In the genomic region with DNA sequence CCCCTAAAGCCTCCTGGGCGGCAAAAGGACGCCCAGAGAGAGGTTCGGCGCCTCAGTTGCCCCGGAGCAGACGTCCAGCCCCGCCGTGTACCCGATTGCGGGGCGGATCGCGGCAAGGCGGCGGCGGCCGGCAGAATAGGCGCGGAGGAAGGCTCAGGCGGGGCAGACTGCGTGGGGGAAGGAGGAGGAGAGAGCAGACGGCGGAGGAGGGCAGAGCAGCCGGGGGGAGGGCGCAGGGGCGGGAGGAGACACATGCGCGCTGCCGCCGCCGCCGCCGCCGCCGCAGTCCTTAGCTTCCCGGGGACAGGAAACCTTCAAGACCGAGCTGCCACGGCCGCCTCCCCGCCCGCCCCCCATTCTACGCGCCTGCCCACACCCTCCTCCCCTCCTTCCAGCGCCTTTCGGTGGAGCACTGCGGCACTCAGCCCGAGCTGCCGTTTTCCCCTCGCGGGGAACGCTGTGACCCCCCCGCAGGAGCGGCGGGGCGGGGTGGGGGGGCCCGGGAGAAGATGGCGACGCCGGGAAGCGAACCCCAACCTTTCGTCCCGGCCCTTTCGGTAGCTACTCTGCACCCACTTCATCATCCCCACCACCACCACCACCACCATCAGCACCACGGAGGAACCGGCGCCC, we compare ENCODE assay signal across 8 cellular contexts. TPM values are rescaled to one million over a fixed set of nuclear protein-coding genes. Genes with fewer than 3 reads are reported as not detected.
A peak's percentile ranks its signal among the peaks of the same experiment; 100 is the strongest.
DNase-seq lines count a peak whose midpoint lies in the region; ATAC-seq and TF ChIP-seq lines count a peak whose summit lies in the region.

A gene with protein sequence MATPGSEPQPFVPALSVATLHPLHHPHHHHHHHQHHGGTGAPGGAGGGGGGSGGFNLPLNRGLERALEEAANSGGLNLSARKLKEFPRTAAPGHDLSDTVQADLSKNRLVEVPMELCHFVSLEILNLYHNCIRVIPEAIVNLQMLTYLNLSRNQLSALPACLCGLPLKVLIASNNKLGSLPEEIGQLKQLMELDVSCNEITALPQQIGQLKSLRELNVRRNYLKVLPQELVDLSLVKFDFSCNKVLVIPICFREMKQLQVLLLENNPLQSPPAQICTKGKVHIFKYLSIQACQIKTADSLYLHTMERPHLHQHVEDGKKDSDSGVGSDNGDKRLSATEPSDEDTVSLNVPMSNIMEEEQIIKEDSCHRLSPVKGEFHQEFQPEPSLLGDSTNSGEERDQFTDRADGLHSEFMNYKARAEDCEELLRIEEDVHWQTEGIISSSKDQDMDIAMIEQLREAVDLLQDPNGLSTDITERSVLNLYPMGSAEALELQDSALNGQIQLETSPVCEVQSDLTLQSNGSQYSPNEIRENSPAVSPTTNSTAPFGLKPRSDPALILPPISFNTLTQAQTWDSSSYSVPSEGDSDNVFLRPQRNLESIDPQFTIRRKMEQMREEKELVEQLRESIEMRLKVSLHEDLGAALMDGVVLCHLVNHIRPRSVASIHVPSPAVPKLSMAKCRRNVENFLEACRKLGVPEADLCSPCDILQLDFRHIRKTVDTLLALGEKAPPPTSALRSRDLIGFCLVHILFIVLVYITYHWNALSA (plus strand): TSS at position 283 of the 633 bp plus-strand sequence. CDS start 227 bp downstream, at position 510.

- in situ Hi-C loops in transverse colon (cut with MboI; ENCODE audit: low pct_ligation_motif_present in 1 of 4, low pct_unique_long_range_greater_than_20kb in 1 of 4, low sequenced_read_pairs in 3 of 4), result loop anchor here in 2 of 4 donors (5.0 to 10.0 kb wide), 2 partner anchors 159 to 172 kb away; no protein-coding TSS in a partner anchor

- 1 to 4% methylated on average over 9 to 60 of the region's 66 CpGs for WGBS in transverse colon (ENCODE audit: low coverage in 1 of 2), 2 donors

- no peaks in the 10 kb centered on the region for H3K9me3 ChIP-seq in transverse colon

- H3K27ac Mint-ChIP-seq in T-cell, result peak within 1 kb of the TSS; percentile 85 to 89
- H3K27ac Mint-ChIP-seq in activated naive CD8-positive, alpha-beta T cell treated with anti-CD3 and anti-CD28 coated beads, Interleukin-2, amount 50 U/mL, for 24 hours, result peak within 1 kb of the TSS; percentile 92

- peak within 1 kb of the TSS; percentile 68 to 95 (median 74) for H3K4me3 ChIP-seq in transverse colon

- intact Hi-C loops in Right ventricle myocardium superior (cut with DNase I) (loop anchor here (5.0 to 10.0 kb wide), 2 partner anchors 132 to 164 kb away; no protein-coding TSS in a partner anchor), transverse colon (cut with DNase I; ENCODE audit: low total_unique reads) (loop anchor here (10.0 kb wide), 2 partner anchors 62 to 122 kb away; no protein-coding TSS in a partner anchor)

- H3K27ac ChIP-seq in transverse colon, result peak within 1 kb of the TSS; percentile 91 to 97 (median 94)

- peaks cover 0 to 5% of the 10 kb centered on the region in 2 donors for H3K27me3 Mint-ChIP-seq in T-cell
- H3K27me3 Mint-ChIP-seq in activated naive CD8-positive, alpha-beta T cell treated with anti-CD3 and anti-CD28 coated beads, Interleukin-2, amount 50 U/mL, for 24 hours, result peaks cover 3% of the 10 kb centered on the region

- H3K36me3 Mint-ChIP-seq in T-cell, result no peaks in the 10 kb centered on the region
- H3K36me3 Mint-ChIP-seq in activated naive CD8-positive, alpha-beta T cell treated with anti-CD3 and anti-CD28 coated beads, Interleukin-2, amount 50 U/mL, for 24 hours (ENCODE audit: low read depth), result peaks cover under 1% of the 10 kb centered on the region

- peaks cover 48 to 52% (median 50%) of the 10 kb centered on the region in 3 donors for H3K4me1 Mint-ChIP-seq in T-cell
- peaks cover 44% of the 10 kb centered on the region for H3K4me1 Mint-ChIP-seq in activated naive CD8-positive, alpha-beta T cell treated with anti-CD3 and anti-CD28 coated beads, Interleukin-2, amount 50 U/mL, for 24 hours

- TF ChIP-seq EP300 in transverse colon (IDR thresholded peaks at IDR 0.05; ENCODE audit: low read depth), result no peak

- POLR2A ChIA-PET in T-cell (lab: Charles Lee), result interaction anchor here in 1 of 2 donors (0.9 kb wide), 1 partner anchor 78 kb away, joined by 3 read pairs; no protein-coding TSS in a partner anchor

- ATAC-seq in HG02610 (IDR thresholded peaks at IDR 0.05; ENCODE audit: unreplicated experiment), result peak; percentile 69
- peak; percentile 81 to 91 (median 88) for ATAC-seq in T-cell (replicated peaks in 1 of 4)
- ATAC-seq in activated naive CD8-positive, alpha-beta T cell treated with anti-CD3 and anti-CD28 coated beads, Interleukin-2, amount 50 U/mL, for 24 hours, result peak; percentile 78
- ATAC-seq in Right ventricle myocardium superior (ENCODE audit: poor library complexity), result peak; percentile 95

- DNase-seq in GM03348 (ENCODE audit: low spot score), result peak; percentile 97
- DNase-seq in NCI-H1436 treated with DMSO at 0.1 percent for 48 hours (lab: John Stamatoyannopoulos, UW), result peak; percentile 17
- DNase-seq in T-cell, result peak; percentile 63 to 91 (median 84)
- peak; percentile 86 for DNase-seq in activated naive CD8-positive, alpha-beta T cell treated with anti-CD3 and anti-CD28 coated beads, Interleukin-2, amount 50 U/mL, for 24 hours
- peak; percentile 95 for DNase-seq in Right ventricle myocardium superior
- DNase-seq in pons (ENCODE audit: low spot score), result peak; percentile 54
- DNase-seq in transverse colon, result peak; percentile 93

- no peaks in the 10 kb centered on the region for H3K9me3 Mint-ChIP-seq in T-cell
- no peaks in the 10 kb centered on the region for H3K9me3 Mint-ChIP-seq in activated naive CD8-positive, alpha-beta T cell treated with anti-CD3 and anti-CD28 coated beads, Interleukin-2, amount 50 U/mL, for 24 hours

- no peaks in the 10 kb centered on the region for H3K27me3 ChIP-seq in transverse colon

- TF ChIP-seq CTCF in transverse colon (IDR thresholded peaks at IDR 0.05), result no peak

- peak within 1 kb of the TSS; percentile 93 to 95 (median 94) for H3K4me3 Mint-ChIP-seq in T-cell
- peak within 1 kb of the TSS; percentile 89 for H3K4me3 Mint-ChIP-seq in activated naive CD8-positive, alpha-beta T cell treated with anti-CD3 and anti-CD28 coated beads, Interleukin-2, amount 50 U/mL, for 24 hours

- peaks cover 3 to 40% (median 28%) of the 10 kb centered on the region in 4 donors for H3K4me1 ChIP-seq in transverse colon

- TF ChIP-seq POLR2A in transverse colon (IDR thresholded peaks at IDR 0.05), result peak; percentile 58

- CTCF ChIA-PET in T-cell (lab: Charles Lee), result interaction anchor here (0.5 to 5.6 kb wide), 12 partner anchors 9 to 1438 kb away, joined by 3 to 43 read pairs (median 5); no protein-coding TSS in a partner anchor

- H3K36me3 ChIP-seq in transverse colon, result no peaks in the 10 kb centered on the region

RNA-seq across cellular contexts. Expression of the gene that starts here (rescaled TPM):
- total RNA-seq in T-cell (10 to 100 TPM; 16.0 to 21.8 (median 17.9) TPM), Right ventricle myocardium superior (11.0 TPM), transverse colon (10 to 100 TPM in 3 of 4 donors, 1 to 10 TPM in 1; 5.2 to 30.7 (median 17.1) TPM)

Comparison
In these comparisons a context has a peak if more than half of its experiments do, and no peak if none do; other contexts are left out.
1. Peak in every context shown above with its lines: DNase-seq, ATAC-seq, H3K4me3 ChIP-seq and H3K27ac ChIP-seq.
2. DNase-seq: peak in every context shown above with its lines; median percentile 97 in GM03348; 95 in Right ventricle myocardium superior; 93 in transverse colon; 86 in activated naive CD8-positive, alpha-beta T cell treated with anti-CD3 and anti-CD28 coated beads, Interleukin-2, amount 50 U/mL, for 24 hours; 84 in T-cell; 54 in pons; 17 in NCI-H1436 treated with DMSO at 0.1 percent for 48 hours.